ENCODE assay signal across 22 cellular contexts in genomic region chr4:620851-621261, GRCh38. TPM values are rescaled to one million over a fixed set of nuclear protein-coding genes. Genes with fewer than 3 reads are reported as not detected.
A peak's percentile ranks its signal among the peaks of the same experiment; 100 is the strongest.
DNase-seq lines count a peak whose midpoint lies in the region; ATAC-seq lines count a peak whose summit lies in the region.
"Had no signal": no experiment of that assay in that cellular context is flagged by ENCODE, and none has a peak within 500 bp of the region (broad histone marks: within the 10 kb centered on the region; RNA-seq: fewer than 3 reads in every experiment).

No MANE protein-coding gene starts in this region.

- intact Hi-C loops in posterior vena cava (cut with DNase I) = no loop called here

- DNase-seq in activated effector memory CD4-positive, alpha-beta T cell treated with anti-CD3 and anti-CD28 coated beads, Interleukin-2, amount 50 U/mL, for 16 hours = peak; percentile 50
- no peak for DNase-seq in activated effector memory CD4-positive, alpha-beta T cell treated with Interleukin-2 at 50 U/mL for 16 hours
- peak; percentile 39 for DNase-seq in ecto neural progenitor cell (ENCODE audit: low spot score)
- DNase-seq in posterior vena cava (ENCODE audit: low spot score) = peak; percentile 58
- DNase-seq: AML-193, C1 segment of cervical spinal cord, Calu3, DMS153, MV-4-11, NCI-H1105 treated with DMSO at 0.1 percent for 48 hours, NCI-H1694, NCI-H2081, NCI-H2171, NCI-H345, NCI-H774 had no signal

- ATAC-seq in GM21515 (IDR thresholded peaks at IDR 0.05; ENCODE audit: unreplicated experiment) (no peak), GM18909 (IDR thresholded peaks at IDR 0.05; ENCODE audit: poor library complexity, unreplicated experiment) (no peak), GM21717 (IDR thresholded peaks at IDR 0.05; ENCODE audit: unreplicated experiment) (no peak)
- ATAC-seq: Panc1 had no signal

RNA-seq across cellular contexts. Expression of gene PDE6B, which starts 4.5 kb away (rescaled TPM):
- 1 to 10 TPM; 1.4 to 3.7 TPM for total RNA-seq in posterior vena cava
- total RNA-seq: A172, Calu3, SJSA1 had no signal

RNA-seq across cellular contexts. Expression of gene TMEM271, which starts 44.8 kb away (rescaled TPM):
- total RNA-seq in posterior vena cava = not detected
- total RNA-seq: A172; Calu3; CD8-positive, alpha-beta memory T cell; SJSA1 had no signal

RNA-seq across cellular contexts. Expression of gene ATP5ME, which starts 53.2 kb away (rescaled TPM):
- 100 to 1,000 TPM; 180 to 237 TPM for total RNA-seq in posterior vena cava

RNA-seq across cellular contexts. Expression of gene MYL5, which starts 53.5 kb away (rescaled TPM):
- total RNA-seq in posterior vena cava = 10 to 100 TPM in 1 of 2 donors, 1 to 10 TPM in 1; 7.9 to 12.4 TPM
